ENCODE assay signal across 9 cellular contexts in genomic region chr10:124688889-124689670, GRCh38. TPM values are rescaled to one million over a fixed set of nuclear protein-coding genes. Genes with fewer than 3 reads are reported as not detected.
DNase-seq lines count a peak whose midpoint lies in the region; ATAC-seq lines count a peak whose summit lies in the region.
"Had no signal": no experiment of that assay in that cellular context is flagged by ENCODE, and none has a peak within 500 bp of the region (broad histone marks: within the 10 kb centered on the region; RNA-seq: fewer than 3 reads in every experiment).

No MANE protein-coding gene starts in this region.

- H3K27ac ChIP-seq in SJCRH30: no peak overlapping the region
- H3K27ac ChIP-seq: SK-N-MC had no signal

- peak; percentile 95 for ATAC-seq in HG03520 (IDR thresholded peaks at IDR 0.05; ENCODE audit: unreplicated experiment)

- H3K4me1 ChIP-seq in SJCRH30: peaks cover 5% of the 10 kb centered on the region; the same call in 1 of the 2 replicates

- peak; percentile 64 for DNase-seq in activated T-cell treated with anti-CD3 and anti-CD28 coated beads for 24 hours (ENCODE audit: low read depth)
- no peak for DNase-seq in activated T-cell treated with anti-CD3 and anti-CD28 coated beads, Interleukin-2, amount 50 U/mL, for 1 hour
- DNase-seq in activated naive CD8-positive, alpha-beta T cell treated with anti-CD3 and anti-CD28 coated beads, Interleukin-2, amount 50 U/mL, for 16 hours (ENCODE audit: low read depth, low spot score): peak; percentile 25
- DNase-seq in stimulated activated CD4-positive, alpha-beta T cell treated with anti-CD3 and anti-CD28 coated beads, Interleukin-15, amount 100 ng/mL, for 48 hours (ENCODE audit: low read depth in 2 of 2): peak; percentile 58 to 65
- DNase-seq in SJCRH30: no peak
- DNase-seq in NCI-H2029 (lab: John Stamatoyannopoulos, UW): no peak
- no peak for DNase-seq in COLO668 (lab: John Stamatoyannopoulos, UW; ENCODE audit: unreplicated experiment)

- no peaks in the 10 kb centered on the region for H3K36me3 ChIP-seq in SJCRH30

- no peak overlapping the region for H3K4me3 ChIP-seq in SJCRH30
- H3K4me3 ChIP-seq: SK-N-MC had no signal

- H3K27me3 ChIP-seq in SJCRH30: no peaks in the 10 kb centered on the region

- H3K9me3 ChIP-seq in SJCRH30 (replicated peaks): no peaks in the 10 kb centered on the region

RNA-seq across cellular contexts. Expression of gene FAM53B, which starts 55.1 kb away (rescaled TPM):
- total RNA-seq in SJCRH30 (2014; rRNA removed; shearing (Covaris generic)): 9.4 and 10.0 TPM in 2 replicates

Comparison
In these comparisons a context has a peak if more than half of its experiments do, and no peak if none do; other contexts are left out.
1. DNase-seq: peak in activated T-cell treated with anti-CD3 and anti-CD28 coated beads for 24 hours (single experiment), activated naive CD8-positive, alpha-beta T cell treated with anti-CD3 and anti-CD28 coated beads, Interleukin-2, amount 50 U/mL, for 16 hours (single experiment) and stimulated activated CD4-positive, alpha-beta T cell treated with anti-CD3 and anti-CD28 coated beads, Interleukin-15, amount 100 ng/mL, for 48 hours (2 of 2); none in activated T-cell treated with anti-CD3 and anti-CD28 coated beads, Interleukin-2, amount 50 U/mL, for 1 hour (single experiment), SJCRH30 (0 of 2), NCI-H2029 (single experiment) and COLO668 (single experiment).